21 cellular contexts compared by ENCODE assay signal in genomic region chr14:91153360-91153759, GRCh38.
DNase-seq lines count a peak whose midpoint lies in the region; ATAC-seq and TF ChIP-seq lines count a peak whose summit lies in the region.
"Had no signal": no experiment of that assay in that cellular context is flagged by ENCODE, and none has a peak within 500 bp of the region (broad histone marks: within the 10 kb centered on the region; RNA-seq: fewer than 3 reads in every experiment).

No MANE protein-coding gene starts in this region.

- H4K20me1 ChIP-seq in BLaER1 treated with 17β-estradiol and CSF1 and Interleukin-3, amounts not matched to agents 10 nM and 100 nM, result peaks cover 0 to 33% (median 14%) of the 10 kb centered on the region in 11 experiments; a peak in 13 of 22 replicates

- H3K27ac Mint-ChIP-seq in central memory CD8-positive, alpha-beta T cell (ENCODE audit: low read depth), result peak overlapping the region; percentile 29
- H3K27ac Mint-ChIP-seq: activated naive CD4-positive, alpha-beta T cell treated with anti-CD3 and anti-CD28 coated beads, Interleukin-2, amount 10 ng/mL, durations not matched to agents 7 days and 5 days; dendritic cell treated with granulocyte-macrophage colony-stimulating factor and Interleukin-4, amounts not matched to agents 40 ng/mL and 50 ng/mL, for 4 days had no signal

- H3K27me3 Mint-ChIP-seq in central memory CD8-positive, alpha-beta T cell, result no peaks in the 10 kb centered on the region
- H3K27me3 Mint-ChIP-seq: activated naive CD4-positive, alpha-beta T cell treated with anti-CD3 and anti-CD28 coated beads, Interleukin-2, amount 10 ng/mL, durations not matched to agents 7 days and 5 days; dendritic cell treated with granulocyte-macrophage colony-stimulating factor and Interleukin-4, amounts not matched to agents 40 ng/mL and 50 ng/mL, for 4 days; IgD-negative memory B cell; naive B cell had no signal

- peaks cover 15% of the 10 kb centered on the region for H3K4me1 Mint-ChIP-seq in central memory CD8-positive, alpha-beta T cell

- H3K4me3 ChIP-seq in BLaER1 treated with 17β-estradiol and CSF1 and Interleukin-3, amounts not matched to agents 10 nM and 100 nM, result no peak overlapping the region
- H3K4me3 ChIP-seq in HEK293 (ENCODE audit: low read depth, low read length) (no peak overlapping the region), muscle layer of colon (ENCODE audit: low read depth in 1 of 2, low read length in 2 of 2) (no peak overlapping the region)
- H3K4me3 ChIP-seq: heart right ventricle, thoracic aorta had no signal

- POLR2A ChIA-PET in HEK293 (lab: Yijun Ruan, JAX), result no interaction called here

- H3K4me1 ChIP-seq in BLaER1 treated with 17β-estradiol and CSF1 and Interleukin-3, amounts not matched to agents 10 nM and 100 nM, result peaks cover 13 to 37% (median 33%) of the 10 kb centered on the region in 10 experiments; a peak in 19 of 20 replicates
- H3K4me1 ChIP-seq in HEK293 (ENCODE audit: control insufficient read depth, insufficient read depth, low read length) (peaks cover 11% of the 10 kb centered on the region), muscle layer of colon (ENCODE audit: insufficient read depth, low read length) (peaks cover 47% of the 10 kb centered on the region)

- TF ChIP-seq CTCF in HEK293 (tag by site-specific recombination; IDR thresholded peaks at IDR 0.05), result no peak

- peaks cover 18 to 44% (median 37%) of the 10 kb centered on the region in 11 experiments for H3K36me3 ChIP-seq in BLaER1 treated with 17β-estradiol and CSF1 and Interleukin-3, amounts not matched to agents 10 nM and 100 nM
- peaks cover 0 to 3% of the 10 kb centered on the region in 2 experiments; a peak in 1 of 3 replicates for H3K36me3 ChIP-seq in HEK293 (ENCODE audit: control insufficient read depth in 2 of 2, insufficient read depth in 1 of 2, low read length in 2 of 2)
- peaks cover 8% of the 10 kb centered on the region for H3K36me3 ChIP-seq in muscle layer of colon (ENCODE audit: insufficient read depth, low read length)
- H3K36me3 ChIP-seq: thoracic aorta had no signal

- H3K9me3 ChIP-seq in BLaER1 treated with 17β-estradiol and CSF1 and Interleukin-3, amounts not matched to agents 10 nM and 100 nM (replicated peaks in 1 of 11), result no peaks in the 10 kb centered on the region
- no peaks in the 10 kb centered on the region for H3K9me3 ChIP-seq in HEK293 (ENCODE audit: control insufficient read depth, insufficient read depth, low read depth, low read length)
- no peaks in the 10 kb centered on the region for H3K9me3 ChIP-seq in muscle layer of colon (ENCODE audit: low read length)
- H3K9me3 ChIP-seq: heart right ventricle, thoracic aorta had no signal

- H3K9me3 Mint-ChIP-seq in central memory CD8-positive, alpha-beta T cell, result no peaks in the 10 kb centered on the region
- H3K9me3 Mint-ChIP-seq: activated naive CD4-positive, alpha-beta T cell treated with anti-CD3 and anti-CD28 coated beads, Interleukin-2, amount 10 ng/mL, durations not matched to agents 7 days and 5 days; activated T-cell treated with anti-CD3 and anti-CD28 coated beads, Interleukin-2, amount 50 U/mL, for 4 hours; dendritic cell treated with granulocyte-macrophage colony-stimulating factor and Interleukin-4, amounts not matched to agents 40 ng/mL and 50 ng/mL, for 4 days; IgD-negative memory B cell; naive B cell had no signal

- H3K9ac ChIP-seq in BLaER1 treated with 17β-estradiol and CSF1 and Interleukin-3, amounts not matched to agents 10 nM and 100 nM, result peak overlapping the region in 1 of 11 experiments; percentile 50; a peak in 1 of 22 replicates
- H3K9ac ChIP-seq in muscle layer of colon (ENCODE audit: low read length), result no peak overlapping the region

- no peak for ATAC-seq in central memory CD8-positive, alpha-beta T cell (replicated peaks; ENCODE audit: extremely low read depth, poor library complexity, severe bottlenecking)
- no peak for ATAC-seq in HG03159 (IDR thresholded peaks at IDR 0.05; ENCODE audit: unreplicated experiment)
- ATAC-seq: activated T-cell treated with anti-CD3 and anti-CD28 coated beads, Interleukin-2, amount 50 U/mL, for 4 hours; heart right ventricle; stimulated activated naive CD8-positive, alpha-beta T cell treated with anti-CD3 and anti-CD28 coated beads, Interleukin-15, Interleukin-2, amounts not matched to agents 100 U/mL and 50 U/mL, for 24 hours had no signal

- peak overlapping the region in 9 of 11 experiments; percentile 9 to 52 (median 48); a peak in 16 of 22 replicates for H3K4me2 ChIP-seq in BLaER1 treated with 17β-estradiol and CSF1 and Interleukin-3, amounts not matched to agents 10 nM and 100 nM

- no peak for DNase-seq in central memory CD8-positive, alpha-beta T cell (ENCODE audit: low spot score in 2 of 2)
- no peak for DNase-seq in T-helper 9 cell
- DNase-seq in NCI-H526 (lab: John Stamatoyannopoulos, UW), result no peak
- DNase-seq: activated naive CD4-positive, alpha-beta T cell treated with anti-CD3 and anti-CD28 coated beads, Interleukin-2, amount 10 ng/mL, durations not matched to agents 7 days and 5 days; activated T-cell treated with anti-CD3 and anti-CD28 coated beads, Interleukin-2, amount 50 U/mL, for 4 hours; anterior cingulate cortex; heart right ventricle; naive B cell; NCI-H1092 treated with DMSO at 0.1 percent for 48 hours; NCI-H2029; NCI-H524; occipital lobe; stimulated activated CD4-positive, alpha-beta T cell treated with anti-CD3 and anti-CD28 coated beads, Interleukin-4, amount 100 ng/mL, for 4 hours; stimulated activated naive CD8-positive, alpha-beta T cell treated with anti-CD3 and anti-CD28 coated beads, Interleukin-15, Interleukin-2, amounts not matched to agents 100 U/mL and 50 U/mL, for 24 hours had no signal

- H3K36me3 Mint-ChIP-seq in central memory CD8-positive, alpha-beta T cell (ENCODE audit: insufficient read depth), result peaks cover 6% of the 10 kb centered on the region
- H3K36me3 Mint-ChIP-seq: IgD-negative memory B cell had no signal

- CTCF ChIA-PET in HEK293 (lab: Yijun Ruan, JAX), result interaction anchor here (1.3 to 1.9 kb wide), 2 partner anchors 20 to 262 kb away, joined by 3 to 12 read pairs; no protein-coding TSS in a partner anchor

- H3K27ac ChIP-seq in BLaER1 treated with 17β-estradiol and CSF1 and Interleukin-3, amounts not matched to agents 10 nM and 100 nM, result peak overlapping the region in 1 of 11 experiments; percentile 7; a peak in 1 of 22 replicates
- H3K27ac ChIP-seq in HEK293 (ENCODE audit: extremely low read depth, low read depth, low read length) (no peak overlapping the region), muscle layer of colon (ENCODE audit: low read depth, low read length) (peak overlapping the region; percentile 67)
- H3K27ac ChIP-seq: heart right ventricle, thoracic aorta had no signal

- H3K27me3 ChIP-seq in BLaER1 treated with 17β-estradiol and CSF1 and Interleukin-3, amounts not matched to agents 10 nM and 100 nM, result no peaks in the 10 kb centered on the region
- no peaks in the 10 kb centered on the region for H3K27me3 ChIP-seq in muscle layer of colon (ENCODE audit: control insufficient read depth in 1 of 2, insufficient read depth in 2 of 2, low read length in 2 of 2)
- H3K27me3 ChIP-seq: heart right ventricle had no signal

- no peak overlapping the region for H3K4me3 Mint-ChIP-seq in central memory CD8-positive, alpha-beta T cell
- H3K4me3 Mint-ChIP-seq: activated naive CD4-positive, alpha-beta T cell treated with anti-CD3 and anti-CD28 coated beads, Interleukin-2, amount 10 ng/mL, durations not matched to agents 7 days and 5 days; activated T-cell treated with anti-CD3 and anti-CD28 coated beads, Interleukin-2, amount 50 U/mL, for 4 hours; dendritic cell treated with granulocyte-macrophage colony-stimulating factor and Interleukin-4, amounts not matched to agents 40 ng/mL and 50 ng/mL, for 4 days; IgD-negative memory B cell; naive B cell had no signal

TF ChIP-seq in HEK293, 187 proteins besides CTCF, POLR2A, EP300 and RAD21:
- TF ChIP-seq ZIC2 (tag by site-specific recombination; IDR thresholded peaks at IDR 0.05), result 0 out of 2 replicates have a peak, but pooled peaks have one; percentile 22
- TF ChIP-seq, protein P1, sequence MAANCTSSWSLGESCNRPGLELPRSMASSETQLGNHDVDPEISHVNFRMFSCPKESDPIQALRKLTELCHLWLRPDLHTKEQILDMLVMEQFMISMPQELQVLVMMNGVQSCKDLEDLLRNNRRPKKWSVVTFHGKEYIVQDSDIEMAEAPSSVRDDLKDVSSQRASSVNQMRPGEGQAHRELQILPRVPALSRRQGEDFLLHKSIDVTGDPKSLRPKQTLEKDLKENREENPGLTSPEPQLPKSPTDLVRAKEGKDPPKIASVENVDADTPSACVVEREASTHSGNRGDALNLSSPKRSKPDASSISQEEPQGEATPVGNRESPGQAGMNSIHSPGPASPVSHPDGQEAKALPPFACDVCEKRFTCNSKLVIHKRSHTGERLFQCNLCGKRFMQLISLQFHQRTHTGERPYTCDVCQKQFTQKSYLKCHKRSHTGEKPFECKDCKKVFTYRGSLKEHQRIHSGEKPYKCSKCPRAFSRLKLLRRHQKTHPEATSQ (tag by site-specific recombination; IDR thresholded peaks at IDR 0.05), result no peak
- peak; percentile 35; the same call in 1 of the 2 replicates for TF ChIP-seq ZFHX2 (tag by site-specific recombination; conservative IDR thresholded peaks at IDR 0.05)
- TF ChIP-seq ZNF335 (tag by site-specific recombination; conservative IDR thresholded peaks at IDR 0.05), result no peak
- peak; percentile 92 for TF ChIP-seq KLF1 (tag by site-specific recombination; IDR thresholded peaks at IDR 0.05)
- no peak for TF ChIP-seq ZNF777 (tag by site-specific recombination; IDR thresholded peaks at IDR 0.05; ENCODE audit: borderline replicate concordance)
- TF ChIP-seq, protein P2, sequence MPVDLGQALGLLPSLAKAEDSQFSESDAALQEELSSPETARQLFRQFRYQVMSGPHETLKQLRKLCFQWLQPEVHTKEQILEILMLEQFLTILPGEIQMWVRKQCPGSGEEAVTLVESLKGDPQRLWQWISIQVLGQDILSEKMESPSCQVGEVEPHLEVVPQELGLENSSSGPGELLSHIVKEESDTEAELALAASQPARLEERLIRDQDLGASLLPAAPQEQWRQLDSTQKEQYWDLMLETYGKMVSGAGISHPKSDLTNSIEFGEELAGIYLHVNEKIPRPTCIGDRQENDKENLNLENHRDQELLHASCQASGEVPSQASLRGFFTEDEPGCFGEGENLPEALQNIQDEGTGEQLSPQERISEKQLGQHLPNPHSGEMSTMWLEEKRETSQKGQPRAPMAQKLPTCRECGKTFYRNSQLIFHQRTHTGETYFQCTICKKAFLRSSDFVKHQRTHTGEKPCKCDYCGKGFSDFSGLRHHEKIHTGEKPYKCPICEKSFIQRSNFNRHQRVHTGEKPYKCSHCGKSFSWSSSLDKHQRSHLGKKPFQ (tag by site-specific recombination; IDR thresholded peaks at IDR 0.05), result 0 out of 2 replicates have a peak, but pooled peaks have one; percentile 51
